8 cellular contexts compared by ENCODE assay signal in the genomic region with DNA sequence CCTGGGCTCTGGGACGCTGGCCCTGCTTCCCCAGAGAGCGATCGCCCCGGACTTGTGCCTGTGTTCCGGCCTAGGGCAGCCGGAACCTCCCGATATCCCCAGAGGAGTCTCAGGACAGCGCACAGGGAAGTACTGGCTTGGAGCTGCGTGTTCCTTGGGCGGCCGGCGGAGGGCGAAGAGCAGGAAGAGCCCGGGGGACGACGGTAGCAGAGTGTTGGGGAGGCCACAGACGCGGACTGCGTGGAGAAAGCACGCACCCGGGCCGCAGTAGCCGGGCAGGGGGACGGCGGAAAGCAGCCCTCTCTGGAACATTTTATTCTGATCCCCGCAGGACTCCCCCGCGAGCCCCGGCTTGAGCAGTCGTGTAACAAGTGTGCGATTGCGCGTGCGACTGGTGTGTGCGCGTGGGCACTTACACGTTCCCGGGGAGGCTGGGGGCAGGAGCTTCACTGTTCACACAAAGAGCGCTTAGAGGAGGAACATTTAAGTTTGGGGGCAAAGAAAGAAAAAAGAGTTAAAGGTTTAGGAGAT. TPM values are rescaled to one million over a fixed set of nuclear protein-coding genes. Genes with fewer than 3 reads are reported as not detected.
A peak's percentile ranks its signal among the peaks of the same experiment; 100 is the strongest.
DNase-seq lines count a peak whose midpoint lies in the region; ATAC-seq and TF ChIP-seq lines count a peak whose summit lies in the region.

No MANE protein-coding gene starts in this region.

- no peak overlapping the region for H3K9ac ChIP-seq in PC-3 (ENCODE audit: low read length)

- H3F3A ChIP-seq in PC-3 (ENCODE audit: low read length, unreplicated experiment) = no peaks in the 10 kb centered on the region

- peaks cover 5% of the 10 kb centered on the region; the same call in 1 of the 2 replicates for H3K4me1 ChIP-seq in PC-3 (ENCODE audit: insufficient read depth, low read length)

- ATAC-seq in PC-3 (no peak), HG03108 (IDR thresholded peaks at IDR 0.05; ENCODE audit: unreplicated experiment) (no peak)

- no peak for TF ChIP-seq CTCF in GM06990 (IDR thresholded peaks at IDR 0.05; ENCODE audit: insufficient read depth, low read length, poor library complexity, severe bottlenecking)
- no peak for TF ChIP-seq CTCF in epithelial cell of esophagus (IDR thresholded peaks at IDR 0.05; ENCODE audit: insufficient read depth, low read depth, low read length, missing control alignments)
- no peak for TF ChIP-seq CTCF in PC-3 (conservative IDR thresholded peaks at IDR 0.05; ENCODE audit: low read depth, low read length)

- no peak overlapping the region for H3K4me2 ChIP-seq in PC-3 (ENCODE audit: low read length)

- no peaks in the 10 kb centered on the region for H3K79me2 ChIP-seq in PC-3 (ENCODE audit: low read length)

- intact Hi-C loops in PC-3 (cut with micrococcal nuclease) = no loop called here

- POLR2A ChIA-PET in PC-3 (lab: Charles Lee; ENCODE audit: unreplicated experiment) = no interaction called here

- H2AFZ ChIP-seq in PC-3 (ENCODE audit: low read length) = no peak overlapping the region

- H3K36me3 ChIP-seq in GM06990 (ENCODE audit: control insufficient read depth, insufficient read depth, low read length) = no peaks in the 10 kb centered on the region
- H3K36me3 ChIP-seq in PC-3 (ENCODE audit: low read depth, low read length) = no peaks in the 10 kb centered on the region; the same call in 1 of the 2 replicates

- H3K4me3 ChIP-seq in GM06990 (replicated peaks; ENCODE audit: low read depth, low read length) (no peak overlapping the region), epithelial cell of esophagus (ENCODE audit: low read length) (no peak overlapping the region), PC-3 (ENCODE audit: low read length) (no peak overlapping the region)

- no TSS peak for BruUV-seq in PC-3 (replicated peaks; lab: Mats Ljungman, UMichigan)

- no peaks in the 10 kb centered on the region for H3K9me3 ChIP-seq in PC-3 (ENCODE audit: low read length)

- H3K27ac ChIP-seq in PC-3 (ENCODE audit: low read length) = no peak overlapping the region

- DNase-seq in GM06990 (ENCODE audit: extremely low read depth, insufficient read length) (peak; percentile 15), RPMI7951 (ENCODE audit: low read depth) (peak; percentile 53), epithelial cell of esophagus (ENCODE audit: low read depth) (peak; percentile 7), myocyte (ENCODE audit: low read depth) (peak; percentile 34), PC-3 (no peak), NCI-H2171 treated with DMSO at 0.1 percent for 48 hours (lab: John Stamatoyannopoulos, UW) (no peak), T1000 (lab: John Stamatoyannopoulos, UW) (no peak)

- H4K20me1 ChIP-seq in PC-3 (ENCODE audit: low read length) = no peaks in the 10 kb centered on the region

- H3K27me3 ChIP-seq in GM06990 (replicated peaks; ENCODE audit: control insufficient read depth, insufficient read depth, low read length) (peaks cover 9% of the 10 kb centered on the region), PC-3 (ENCODE audit: low read length) (peaks cover 55% of the 10 kb centered on the region)

- no peaks in the 10 kb centered on the region for H3K9me2 ChIP-seq in PC-3 (replicated peaks; ENCODE audit: low read length)

- CTCF ChIA-PET in PC-3 (lab: Charles Lee) = interaction anchor here (0.6 kb wide), 1 partner anchor 262 kb away, joined by 3 read pairs; no protein-coding TSS in a partner anchor

RNA-seq across cellular contexts. Expression of a gene that starts 36.1 kb away (rescaled TPM):
- not detected in 2 replicates for total RNA-seq in RPMI7951 (2014; rRNA removed; shearing (Covaris generic))
- total RNA-seq in myocyte (not detected in 2 replicates), PC-3 (2014; rRNA removed) (not detected in 2 replicates)
- polyA plus RNA-seq in myocyte (2012) = not detected

Comparison
In these comparisons a context has a peak if more than half of its experiments do, and no peak if none do; other contexts are left out.
1. DNase-seq: peak in GM06990 (single experiment), RPMI7951 (single experiment), epithelial cell of esophagus (single experiment) and myocyte (single experiment); none in PC-3 (single experiment), NCI-H2171 treated with DMSO at 0.1 percent for 48 hours (single experiment) and T1000 (single experiment).